ENCODE assay signal across 8 cellular contexts in the genomic region with DNA sequence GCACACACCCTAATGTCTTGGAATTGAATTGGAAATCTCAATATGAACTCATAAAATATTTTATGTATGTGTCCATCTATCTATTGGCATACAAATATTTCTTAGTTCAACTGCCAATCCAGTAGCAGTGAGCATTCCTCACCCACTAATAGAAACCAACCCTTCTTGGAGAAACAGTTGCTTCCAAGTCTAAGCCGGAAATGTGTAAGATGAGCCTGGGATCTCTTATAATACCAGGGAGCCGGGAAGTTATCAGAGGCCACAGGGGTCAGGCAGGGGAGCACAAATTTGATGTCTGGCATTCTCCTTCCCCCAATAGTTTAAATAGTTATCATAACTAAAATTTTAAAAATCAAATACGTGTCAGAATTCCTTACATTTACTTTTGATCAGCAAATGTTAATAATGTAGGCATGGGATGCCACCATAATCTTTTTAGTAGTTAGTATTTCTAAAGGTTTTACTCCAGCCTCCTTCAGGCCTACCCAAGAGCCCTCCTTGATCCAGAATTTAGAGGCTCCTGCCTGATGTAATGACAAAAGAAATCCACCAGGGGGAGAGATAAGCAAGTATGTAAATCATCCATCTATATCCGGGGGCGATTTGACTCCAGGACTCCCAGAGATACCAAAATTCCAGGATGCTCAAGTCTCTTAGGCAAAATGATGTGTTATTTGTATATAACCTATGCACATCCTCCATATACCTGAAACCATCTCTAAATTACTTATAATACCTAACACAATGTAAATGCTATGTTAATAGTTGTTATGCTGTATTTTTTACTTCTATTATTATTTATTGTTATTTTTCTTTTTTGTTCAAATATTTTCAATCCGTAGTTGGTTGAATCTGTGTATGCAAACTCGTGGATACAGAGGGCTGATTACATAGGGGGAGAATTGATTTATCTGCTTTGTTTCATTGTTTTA.
DNase-seq lines count a peak whose midpoint lies in the region; ATAC-seq, FAIRE-seq and TF ChIP-seq lines count a peak whose summit lies in the region.

No MANE protein-coding gene starts in this region.

- FAIRE-seq in urothelium cell line (lab: Jason Lieb, UNC), result no peak

- no peak for ATAC-seq in stimulated activated naive CD8-positive, alpha-beta T cell treated with anti-CD3 and anti-CD28 coated beads, Interleukin-15, amount 100 ng/mL, for 72 hours
- no peak for ATAC-seq in stimulated activated naive CD8-positive, alpha-beta T cell treated with anti-CD3 and anti-CD28 coated beads, Interleukin-15, Interleukin-2, amounts not matched to agents 100 U/mL and 50 U/mL, for 24 hours
- peak; percentile 40 for ATAC-seq in left colon
- ATAC-seq in GM18870 (IDR thresholded peaks at IDR 0.05; ENCODE audit: unreplicated experiment), result no peak

- H3K4me3 Mint-ChIP-seq in stimulated activated naive CD8-positive, alpha-beta T cell treated with anti-CD3 and anti-CD28 coated beads, Interleukin-15, amount 100 ng/mL, for 72 hours, result no peak overlapping the region
- H3K4me3 Mint-ChIP-seq in MCF 10A (ENCODE audit: unreplicated experiment), result no peak overlapping the region

- DNase-seq in stimulated activated naive CD8-positive, alpha-beta T cell treated with anti-CD3 and anti-CD28 coated beads, Interleukin-15, amount 100 ng/mL, for 72 hours, result peak; percentile 26 to 35
- DNase-seq in stimulated activated naive CD8-positive, alpha-beta T cell treated with anti-CD3 and anti-CD28 coated beads, Interleukin-15, Interleukin-2, amounts not matched to agents 100 U/mL and 50 U/mL, for 24 hours, result no peak
- peak; percentile 46 for DNase-seq in HuH-7 (ENCODE audit: low spot score)
- DNase-seq in NCI-H82 treated with DMSO at 0.1 percent for 48 hours (lab: John Stamatoyannopoulos, UW; ENCODE audit: unreplicated experiment), result peak; percentile 81
- peak; percentile 94 for DNase-seq in MCF 10A (ENCODE audit: unreplicated experiment)
- no peak for DNase-seq in left colon
- DNase-seq in urothelium cell line (ENCODE audit: low spot score), result peak; percentile 66

- H3K9me3 Mint-ChIP-seq in stimulated activated naive CD8-positive, alpha-beta T cell treated with anti-CD3 and anti-CD28 coated beads, Interleukin-15, amount 100 ng/mL, for 72 hours, result no peaks in the 10 kb centered on the region
- no peaks in the 10 kb centered on the region for H3K9me3 Mint-ChIP-seq in MCF 10A (ENCODE audit: unreplicated experiment)

- intact Hi-C loops in MCF 10A (cut with micrococcal nuclease), result loop anchor here (1.0 to 5.0 kb wide), 6 partner anchors 30 to 218 kb away; partner anchors contain the start of gene COA6
- intact Hi-C loops in left colon (cut with DNase I, micrococcal nuclease), result no loop called here

- H3K27ac Mint-ChIP-seq in stimulated activated naive CD8-positive, alpha-beta T cell treated with anti-CD3 and anti-CD28 coated beads, Interleukin-15, amount 100 ng/mL, for 72 hours, result no peak overlapping the region
- H3K27ac Mint-ChIP-seq in MCF 10A (ENCODE audit: low read depth, unreplicated experiment), result peak overlapping the region; percentile 20

- peak; percentile 99 for TF ChIP-seq CTCF in MCF 10A (IDR thresholded peaks at IDR 0.05; ENCODE audit: unreplicated experiment)

- POLR2A ChIA-PET in MCF 10A (lab: Yijun Ruan, JAX), result no interaction called here

- peaks cover 17% of the 10 kb centered on the region for H3K4me1 Mint-ChIP-seq in stimulated activated naive CD8-positive, alpha-beta T cell treated with anti-CD3 and anti-CD28 coated beads, Interleukin-15, amount 100 ng/mL, for 72 hours
- H3K4me1 Mint-ChIP-seq in MCF 10A (ENCODE audit: insufficient read depth, unreplicated experiment), result peaks cover 2% of the 10 kb centered on the region

- CTCF ChIA-PET in MCF 10A (lab: Yijun Ruan, JAX), result interaction anchor here (0.7 to 8.3 kb wide), 37 partner anchors 8 to 761 kb away, joined by 3 to 220 read pairs (median 5); no protein-coding TSS in a partner anchor

- peaks cover 17% of the 10 kb centered on the region for H3K27me3 Mint-ChIP-seq in stimulated activated naive CD8-positive, alpha-beta T cell treated with anti-CD3 and anti-CD28 coated beads, Interleukin-15, amount 100 ng/mL, for 72 hours
- no peaks in the 10 kb centered on the region for H3K27me3 Mint-ChIP-seq in MCF 10A (ENCODE audit: insufficient read depth, unreplicated experiment)

- no peaks in the 10 kb centered on the region for H3K36me3 Mint-ChIP-seq in MCF 10A (ENCODE audit: insufficient read depth, unreplicated experiment)

- BruUV-seq in MCF 10A (replicated peaks; lab: Mats Ljungman, UMichigan), result no TSS peak

Comparison
In these comparisons a context has a peak if more than half of its experiments do, and no peak if none do; other contexts are left out.
1. DNase-seq: peak in stimulated activated naive CD8-positive, alpha-beta T cell treated with anti-CD3 and anti-CD28 coated beads, Interleukin-15, amount 100 ng/mL, for 72 hours (2 of 2), HuH-7 (single experiment), NCI-H82 treated with DMSO at 0.1 percent for 48 hours (single experiment), MCF 10A (single experiment) and urothelium cell line (single experiment); none in stimulated activated naive CD8-positive, alpha-beta T cell treated with anti-CD3 and anti-CD28 coated beads, Interleukin-15, Interleukin-2, amounts not matched to agents 100 U/mL and 50 U/mL, for 24 hours (single experiment) and left colon (0 of 2).